ENCODE assay signal across 29 cellular contexts in the genomic region with DNA sequence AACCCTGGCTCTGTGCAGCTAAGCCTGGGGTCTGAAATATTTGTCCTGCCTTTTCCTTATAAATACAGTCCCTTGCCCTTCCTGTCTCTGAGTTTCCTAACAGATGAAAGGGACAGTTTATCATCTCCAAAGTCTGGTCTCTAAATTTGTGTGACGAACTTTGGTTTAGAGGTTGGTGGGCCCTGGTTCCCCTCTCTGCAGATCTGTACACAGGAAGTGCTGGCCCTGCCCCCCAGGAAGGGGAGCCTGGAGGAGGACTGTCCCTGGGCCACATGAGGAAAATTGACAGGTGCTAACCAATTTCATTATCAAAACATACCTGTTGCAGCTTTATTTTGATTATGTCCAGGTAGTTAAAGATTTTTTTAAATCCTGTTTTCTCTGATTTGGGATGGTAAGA. TPM values are rescaled to one million over a fixed set of nuclear protein-coding genes. Genes with fewer than 3 reads are reported as not detected.
DNase-seq lines count a peak whose midpoint lies in the region; ATAC-seq, FAIRE-seq and TF ChIP-seq lines count a peak whose summit lies in the region.
"Had no signal": no experiment of that assay in that cellular context is flagged by ENCODE, and none has a peak within 500 bp of the region (broad histone marks: within the 10 kb centered on the region; RNA-seq: fewer than 3 reads in every experiment).

No MANE protein-coding gene starts in this region.

- no peak for TF ChIP-seq POLR2A in endothelial cell of umbilical vein (IDR thresholded peaks at IDR 0.05; ENCODE audit: low read depth, low read length)

- intact Hi-C loops in OCI-LY7 (cut with micrococcal nuclease; ENCODE audit: unreplicated experiment) (no loop called here), endothelial cell of umbilical vein (cut with micrococcal nuclease) (no loop called here)

- no CpG with 5 or more reads among the region's 1 CpG for WGBS in H9 (ENCODE audit: extremely low coverage, insufficient read length, low lambda C conversion rate)

- DNase-seq in stimulated activated naive CD8-positive, alpha-beta T cell treated with anti-CD3 and anti-CD28 coated beads, Interleukin-15, Interleukin-2, amounts not matched to agents 100 U/mL and 50 U/mL, for 24 hours = no peak
- DNase-seq in OCI-LY7 (ENCODE audit: low spot score) (no peak), endothelial cell of umbilical vein (ENCODE audit: low read depth, low spot score) (no peak), cerebellar cortex (ENCODE audit: low spot score) (no peak), HAP-1 (ENCODE audit: low spot score in 2 of 2) (no peak), H9 (no peak)
- DNase-seq: activated CD4-positive, alpha-beta T cell treated with anti-CD3 and anti-CD28 coated beads, Interleukin-2, amount 50 U/mL, for 4 hours; activated CD4-positive, CD25-positive, alpha-beta regulatory T cell; activated CD8-positive, alpha-beta memory T cell treated with anti-CD3 and anti-CD28 coated beads, Interleukin-2, amount 50 U/mL, for 48 hours; adrenal gland; foreskin melanocyte; heart right ventricle; kidney; MG63; naive B cell; NCI-H1105 treated with DMSO at 0.1 percent for 48 hours; NCI-H1930; NCI-H510A treated with DMSO at 0.1 percent for 48 hours; stimulated activated naive B cell treated with anti-CD40 and anti-IgM and Interleukin-4, amounts not matched to agents 10 μg/mL and 1 μg/mL and 100 μg/mL, for 72 hours; T-helper 1 cell; upper lobe of left lung had no signal

- no peaks in the 10 kb centered on the region for H3K27me3 ChIP-seq in endothelial cell of umbilical vein (ENCODE audit: control insufficient read depth in 2 of 2, insufficient read depth in 2 of 2, low read length in 2 of 2)
- no peaks in the 10 kb centered on the region for H3K27me3 ChIP-seq in HAP-1 (ENCODE audit: low read depth)
- H3K27me3 ChIP-seq in H9 (ENCODE audit: insufficient read depth, low read length) = no peaks in the 10 kb centered on the region
- H3K27me3 ChIP-seq: adrenal gland, heart right ventricle, MG63, suprapubic skin, upper lobe of left lung had no signal

- H3K27ac ChIP-seq in OCI-LY7 (ENCODE audit: low read depth, low read length, poor library complexity, severe bottlenecking) (no peak overlapping the region), endothelial cell of umbilical vein (ENCODE audit: insufficient read depth, low read depth, low read length) (peak overlapping the region; percentile 13), H9 (ENCODE audit: insufficient read length, low read depth, low read length) (no peak overlapping the region)
- H3K27ac ChIP-seq: adrenal gland, C4-2B, suprapubic skin had no signal

- CTCF ChIA-PET in OCI-LY7 (lab: Charles Lee; ENCODE audit: unreplicated experiment) = no interaction called here
- CTCF ChIA-PET in endothelial cell of umbilical vein (lab: Charles Lee) = interaction anchor here (1.2 to 1.6 kb wide), 2 partner anchors 8 to 10 kb away, joined by 4 to 9 read pairs; no protein-coding TSS in a partner anchor

- no peak for TF ChIP-seq CTCF in OCI-LY7 (conservative IDR thresholded peaks at IDR 0.05; ENCODE audit: low read length)
- no peak for TF ChIP-seq CTCF in endothelial cell of umbilical vein (IDR thresholded peaks at IDR 0.05; ENCODE audit: extremely low read depth in 1 of 2, insufficient read depth in 1 of 2, low read depth in 1 of 2, low read length in 2 of 2)
- no peak for TF ChIP-seq CTCF in H9 (conservative IDR thresholded peaks at IDR 0.05)

- no peak overlapping the region for H3K4me3 ChIP-seq in OCI-LY7 (ENCODE audit: low read depth, low read length, poor library complexity, severe bottlenecking)
- no peak overlapping the region for H3K4me3 ChIP-seq in endothelial cell of umbilical vein (replicated peaks in 1 of 3; ENCODE audit: insufficient read depth in 1 of 3, low read depth in 1 of 3, low read length in 3 of 3)
- H3K4me3 ChIP-seq in HAP-1 = no peak overlapping the region
- H3K4me3 ChIP-seq: adrenal gland, heart right ventricle, MG63, suprapubic skin, upper lobe of left lung had no signal

- no peak overlapping the region for H3K14ac ChIP-seq in H9 (ENCODE audit: insufficient read depth, low read length)

- H3K23me2 ChIP-seq in H9 (ENCODE audit: insufficient read length, low read depth, low read length, poor library complexity, severe bottlenecking) = no peaks in the 10 kb centered on the region

- no peak overlapping the region for H2BK20ac ChIP-seq in H9 (ENCODE audit: low read depth, low read length, poor library complexity, severe bottlenecking)

- no peaks in the 10 kb centered on the region for H3K9me3 Mint-ChIP-seq in stimulated activated naive CD8-positive, alpha-beta T cell treated with anti-CD3 and anti-CD28 coated beads, Interleukin-15, Interleukin-2, amounts not matched to agents 100 ng/mL and 50 ng/mL, for 24 hours
- no peaks in the 10 kb centered on the region; a peak in 1 of 5 replicates for H3K9me3 Mint-ChIP-seq in H9
- H3K9me3 Mint-ChIP-seq: activated T-helper 2 cell treated with anti-CD3 and anti-CD28 coated beads, Interferon-gamma antibody, Interleukin-2, Interleukin-4, amounts not matched to agents 10 μg/mL and 5 μg/mL and 100 μg/mL, durations not matched to agents 14 hours and 24 hours and 36 hours; mesothelial cell of epicardium; naive B cell; stimulated activated naive B cell treated with anti-CD40 and anti-IgM and Interleukin-4, amounts not matched to agents 10 μg/mL and 1 μg/mL and 100 μg/mL, for 72 hours had no signal

- no peak overlapping the region for H3K18ac ChIP-seq in H9 (ENCODE audit: insufficient read length, low read depth, low read length)

- H3K4me1 ChIP-seq in OCI-LY7 (ENCODE audit: insufficient read depth, low read length, poor library complexity, severe bottlenecking) (peaks cover 7% of the 10 kb centered on the region), endothelial cell of umbilical vein (ENCODE audit: control insufficient read depth, extremely low read depth, insufficient read depth, low read length) (peaks cover 21% of the 10 kb centered on the region), HAP-1 (no peaks in the 10 kb centered on the region), H9 (ENCODE audit: insufficient read depth, low read length) (peaks cover 2% of the 10 kb centered on the region; the same call in 1 of the 2 replicates)

- H3K9me1 ChIP-seq in endothelial cell of umbilical vein (replicated peaks; ENCODE audit: control insufficient read depth, extremely low read depth, insufficient read depth, low read length) = no peaks in the 10 kb centered on the region

- H3T11ph ChIP-seq in H9 (ENCODE audit: low read length) = no peak overlapping the region

- POLR2A ChIA-PET in OCI-LY7 (lab: Charles Lee) (interaction anchor here (0.7 kb wide), 1 partner anchor 11 kb away, joined by 3 read pairs; no protein-coding TSS in a partner anchor), endothelial cell of umbilical vein (lab: Charles Lee) (no interaction called here)

- peaks cover 35% of the 10 kb centered on the region for H3K36me3 Mint-ChIP-seq in stimulated activated naive CD8-positive, alpha-beta T cell treated with anti-CD3 and anti-CD28 coated beads, Interleukin-15, Interleukin-2, amounts not matched to agents 100 ng/mL and 50 ng/mL, for 24 hours (ENCODE audit: low read depth)
- H3K36me3 Mint-ChIP-seq in H9 (ENCODE audit: insufficient read depth in 1 of 3, low read depth in 3 of 3) = peaks cover 15 to 42% (median 38%) of the 10 kb centered on the region in 3 experiments; a peak in 6 of 7 replicates

- H3K9me3 ChIP-seq in OCI-LY7 (ENCODE audit: low read length) = no peaks in the 10 kb centered on the region
- no peaks in the 10 kb centered on the region for H3K9me3 ChIP-seq in endothelial cell of umbilical vein (replicated peaks; ENCODE audit: control insufficient read depth, insufficient read depth, low read length)
- H3K9me3 ChIP-seq in HAP-1 = no peaks in the 10 kb centered on the region
- H3K9me3 ChIP-seq in H9 (ENCODE audit: control insufficient read depth, low read depth, low read length) = no peaks in the 10 kb centered on the region
- H3K9me3 ChIP-seq: adrenal gland, heart right ventricle, MG63, suprapubic skin, upper lobe of left lung had no signal

- no peak overlapping the region for H4K8ac ChIP-seq in H9 (replicated peaks; ENCODE audit: insufficient read length, low read depth, low read length)

- ATAC-seq in stimulated activated naive CD8-positive, alpha-beta T cell treated with anti-CD3 and anti-CD28 coated beads, Interleukin-15, Interleukin-2, amounts not matched to agents 100 U/mL and 50 U/mL, for 24 hours = no peak
- ATAC-seq: heart right ventricle; stimulated activated naive B cell treated with anti-CD40 and anti-IgM and Interleukin-4, amounts not matched to agents 10 μg/mL and 1 μg/mL and 100 μg/mL, for 72 hours had no signal

- no peak overlapping the region for H3K9ac ChIP-seq in endothelial cell of umbilical vein (replicated peaks; ENCODE audit: extremely low read depth, insufficient read depth, low read length)
- H3K9ac ChIP-seq in H9 (ENCODE audit: extremely low read depth, insufficient read length, low read length) = no peak overlapping the region

- H3K27me3 Mint-ChIP-seq in stimulated activated naive CD8-positive, alpha-beta T cell treated with anti-CD3 and anti-CD28 coated beads, Interleukin-15, Interleukin-2, amounts not matched to agents 100 ng/mL and 50 ng/mL, for 24 hours = no peaks in the 10 kb centered on the region
- H3K27me3 Mint-ChIP-seq in H9 (ENCODE audit: low read depth) = no peaks in the 10 kb centered on the region
- H3K27me3 Mint-ChIP-seq: naive B cell; stimulated activated naive B cell treated with anti-CD40 and anti-IgM and Interleukin-4, amounts not matched to agents 10 μg/mL and 1 μg/mL and 100 μg/mL, for 72 hours had no signal

- H2AK5ac ChIP-seq in H9 (ENCODE audit: insufficient read length, low read length) = no peak overlapping the region

- H3K27ac Mint-ChIP-seq in stimulated activated naive CD8-positive, alpha-beta T cell treated with anti-CD3 and anti-CD28 coated beads, Interleukin-15, Interleukin-2, amounts not matched to agents 100 ng/mL and 50 ng/mL, for 24 hours = peak overlapping the region; percentile 11
- H3K27ac Mint-ChIP-seq in H9 = no peak overlapping the region
- H3K27ac Mint-ChIP-seq: activated T-helper 2 cell treated with anti-CD3 and anti-CD28 coated beads, Interferon-gamma antibody, Interleukin-2, Interleukin-4, amounts not matched to agents 10 μg/mL and 5 μg/mL and 100 μg/mL, durations not matched to agents 14 hours and 24 hours and 36 hours; mesothelial cell of epicardium had no signal

- no peak overlapping the region for H2BK15ac ChIP-seq in H9 (ENCODE audit: low read depth, low read length)

- FAIRE-seq in endothelial cell of umbilical vein (lab: Jason Lieb, UNC) = no peak
- FAIRE-seq: D721Med, endometrium, kidney, TTC549 had no signal

- peaks cover 27% of the 10 kb centered on the region for H3K79me1 ChIP-seq in H9 (ENCODE audit: insufficient read depth, low read depth, low read length, poor library complexity, severe bottlenecking)

- no peak overlapping the region for H3K4me3 Mint-ChIP-seq in stimulated activated naive CD8-positive, alpha-beta T cell treated with anti-CD3 and anti-CD28 coated beads, Interleukin-15, Interleukin-2, amounts not matched to agents 100 ng/mL and 50 ng/mL, for 24 hours
- H3K4me3 Mint-ChIP-seq in H9 = no peak overlapping the region
- H3K4me3 Mint-ChIP-seq: mesothelial cell of epicardium; naive B cell; stimulated activated naive B cell treated with anti-CD40 and anti-IgM and Interleukin-4, amounts not matched to agents 10 μg/mL and 1 μg/mL and 100 μg/mL, for 72 hours had no signal

- in situ Hi-C loops in HAP-1 (cut with MboI; ENCODE audit: low sequenced_read_pairs) = no loop called here

- H4K20me1 ChIP-seq in OCI-LY7 (ENCODE audit: insufficient read depth, low read length) (no peaks in the 10 kb centered on the region; the same call in 1 of the 2 replicates), endothelial cell of umbilical vein (replicated peaks; ENCODE audit: control insufficient read depth, extremely low read depth, insufficient read depth, low read length) (no peaks in the 10 kb centered on the region), H9 (ENCODE audit: control insufficient read depth, insufficient read depth, insufficient read length) (peaks cover 3% of the 10 kb centered on the region)

- peaks cover 38% of the 10 kb centered on the region for H3K79me2 ChIP-seq in OCI-LY7 (ENCODE audit: insufficient read depth, low read depth, low read length)
- H3K79me2 ChIP-seq in endothelial cell of umbilical vein (ENCODE audit: control insufficient read depth, insufficient read depth, low read length) = peaks cover 64% of the 10 kb centered on the region
- peaks cover 13% of the 10 kb centered on the region; the same call in 1 of the 2 replicates for H3K79me2 ChIP-seq in H9 (ENCODE audit: insufficient read depth, low read length)

- H2AFZ ChIP-seq in OCI-LY7 (ENCODE audit: low read length) (no peak overlapping the region), endothelial cell of umbilical vein (ENCODE audit: low read depth, low read length) (no peak overlapping the region), H9 (ENCODE audit: low read length) (no peak overlapping the region)

- H3K56ac ChIP-seq in H9 (ENCODE audit: insufficient read length, low read depth, low read length) = no peak overlapping the region

- dilution Hi-C loops in endothelial cell of umbilical vein (cut with MboI; ENCODE audit: extremely low pct_ligation_motif_present, low sequenced_read_pairs) = no loop called here

- H4K91ac ChIP-seq in H9 (ENCODE audit: insufficient read length, low read depth, low read length) = no peak overlapping the region

- peaks cover 57% of the 10 kb centered on the region for H3K36me3 ChIP-seq in OCI-LY7 (ENCODE audit: insufficient read depth, low read length)
- peaks cover 0 to 14% of the 10 kb centered on the region in 2 experiments for H3K36me3 ChIP-seq in endothelial cell of umbilical vein (ENCODE audit: control insufficient read depth in 2 of 2, extremely low read depth in 1 of 2, insufficient read depth in 2 of 2, low read length in 2 of 2)
- peaks cover 22% of the 10 kb centered on the region for H3K36me3 ChIP-seq in HAP-1 (replicated peaks)

- no peak overlapping the region for H2BK12ac ChIP-seq in H9 (ENCODE audit: insufficient read length, low read depth, low read length)

- no peak overlapping the region for H4K5ac ChIP-seq in H9 (ENCODE audit: insufficient read length, low read depth, low read length)

- H3K9me2 ChIP-seq in OCI-LY7 (ENCODE audit: insufficient read depth, low read length) = no peaks in the 10 kb centered on the region

- no peak overlapping the region for H3K23ac ChIP-seq in H9 (ENCODE audit: insufficient read length, low read depth, low read length)

- BruUV-seq in OCI-LY7 (replicated peaks; lab: Mats Ljungman, UMichigan) (TSS peak; percentile 32), endothelial cell of umbilical vein (replicated peaks; lab: Mats Ljungman, UMichigan) (no TSS peak)

- H2BK120ac ChIP-seq in H9 (ENCODE audit: low read depth, low read length, poor library complexity, severe bottlenecking) = no peak overlapping the region

- H3K4me2 ChIP-seq in OCI-LY7 (ENCODE audit: low read length) (peak overlapping the region; percentile 20; the same call in 1 of the 2 replicates), endothelial cell of umbilical vein (ENCODE audit: insufficient read depth, low read length) (no peak overlapping the region), H9 (ENCODE audit: insufficient read depth, insufficient read length, low read length) (no peak overlapping the region)

- peaks cover 37% of the 10 kb centered on the region for H3K4me1 Mint-ChIP-seq in stimulated activated naive CD8-positive, alpha-beta T cell treated with anti-CD3 and anti-CD28 coated beads, Interleukin-15, Interleukin-2, amounts not matched to agents 100 ng/mL and 50 ng/mL, for 24 hours (ENCODE audit: low read depth)
- H3K4me1 Mint-ChIP-seq in H9 = peaks cover 13 to 18% of the 10 kb centered on the region in 2 experiments

- no peak overlapping the region for H3K4ac ChIP-seq in H9 (ENCODE audit: low read depth, low read length)

- no peak overlapping the region for H2BK5ac ChIP-seq in H9 (ENCODE audit: insufficient read length, low read length)

RNA-seq across cellular contexts. Expression of gene PPP2R2D, which starts 34.5 kb away (rescaled TPM):
- total RNA-seq in OCI-LY7 (2014; rRNA removed; shearing (Covaris generic)) = 36.2 and 38.5 TPM in 2 replicates
- total RNA-seq in OCI-LY7 (2022) = 37.4 and 40.1 TPM in 2 replicates
- 33.9 and 36.3 TPM in 2 replicates for total RNA-seq in endothelial cell of umbilical vein
- 27.8 and 29.9 TPM in 2 replicates for polyA plus RNA-seq in endothelial cell of umbilical vein
- polyA plus RNA-seq in endothelial cell of umbilical vein (2011; cell fraction: cytosol; rRNA removed) = 36.2 and 42.3 TPM in 2 replicates
- polyA plus RNA-seq in endothelial cell of umbilical vein (2011; cell fraction: nucleus; rRNA removed) = 63.6 and 63.8 TPM in 2 replicates
- 36.3 and 38.9 TPM in 2 replicates for polyA plus RNA-seq in endothelial cell of umbilical vein (2012)
- 38.5 and 41.4 TPM in 2 replicates for polyA minus RNA-seq in endothelial cell of umbilical vein
- 19.3 TPM for polyA minus RNA-seq in endothelial cell of umbilical vein (2011; cell fraction: cytosol; rRNA and poly(A)+ RNA removed)
- 32.3 and 34.4 TPM in 2 replicates for polyA minus RNA-seq in endothelial cell of umbilical vein (2011; cell fraction: nucleus; rRNA and poly(A)+ RNA removed)
- total RNA-seq in H9 (2021) = 33.8 and 35.1 TPM in 2 replicates

RNA-seq across cellular contexts. Expression of gene BNIP3, which starts 46.5 kb away (rescaled TPM):
- total RNA-seq in OCI-LY7 (2014; rRNA removed; shearing (Covaris generic)) = 60.1 and 66.6 TPM in 2 replicates
- total RNA-seq in OCI-LY7 (2022) = 46.3 and 99.8 TPM in 2 replicates
- total RNA-seq in endothelial cell of umbilical vein = 40.1 and 51.4 TPM in 2 replicates
- 40.3 and 53.3 TPM in 2 replicates for polyA plus RNA-seq in endothelial cell of umbilical vein
- polyA plus RNA-seq in endothelial cell of umbilical vein (2011; cell fraction: cytosol; rRNA removed) = 43.5 and 45.3 TPM in 2 replicates
- polyA plus RNA-seq in endothelial cell of umbilical vein (2011; cell fraction: nucleus; rRNA removed) = 33.6 and 40.6 TPM in 2 replicates
- polyA plus RNA-seq in endothelial cell of umbilical vein (2012) = 51.6 and 57.8 TPM in 2 replicates
- 16.5 and 21.1 TPM in 2 replicates for polyA minus RNA-seq in endothelial cell of umbilical vein
- 8.6 TPM for polyA minus RNA-seq in endothelial cell of umbilical vein (2011; cell fraction: cytosol; rRNA and poly(A)+ RNA removed)
- polyA minus RNA-seq in endothelial cell of umbilical vein (2011; cell fraction: nucleus; rRNA and poly(A)+ RNA removed) = 10.5 and 14.1 TPM in 2 replicates
- 57.1 and 58.0 TPM in 2 replicates for total RNA-seq in H9 (2021)
